ENCODE assay signal across 29 cellular contexts in genomic region chr3:169347597-169347996, GRCh38.
"Had no signal": no experiment of that assay in that cellular context is flagged by ENCODE, and none has a peak within 500 bp of the region (broad histone marks: within the 10 kb centered on the region; RNA-seq: fewer than 3 reads in every experiment).

No MANE protein-coding gene starts in this region.

- H3K4me1 Mint-ChIP-seq: immature natural killer cell; stimulated activated effector memory CD8-positive, alpha-beta T cell treated with anti-CD3 and anti-CD28 coated beads, Interleukin-12 subunit alpha, Interleukin-12 subunit beta, amount 100 ng/mL, for 72 hours had no signal

- ATAC-seq: gastroesophageal sphincter; heart right ventricle; left ventricle myocardium superior; lower lobe of right lung; natural killer cell treated with Interleukin-12 subunit alpha and Interleukin-12 subunit beta and Interleukin-15 and Interleukin-18, amount 100 ng/mL, for 72 hours; psoas muscle; right cardiac atrium; stimulated activated effector memory CD8-positive, alpha-beta T cell treated with anti-CD3 and anti-CD28 coated beads, Interleukin-12 subunit alpha, Interleukin-12 subunit beta, amount 100 ng/mL, for 72 hours had no signal

- H3K4me2 ChIP-seq: neural progenitor cell had no signal

- H3K36me3 Mint-ChIP-seq: immature natural killer cell; natural killer cell treated with Interleukin-12 subunit alpha and Interleukin-12 subunit beta and Interleukin-15 and Interleukin-18, amount 100 ng/mL, for 72 hours; neural progenitor cell; stimulated activated effector memory CD8-positive, alpha-beta T cell treated with anti-CD3 and anti-CD28 coated beads, Interleukin-12 subunit alpha, Interleukin-12 subunit beta, amount 100 ng/mL, for 72 hours had no signal

- DNase-seq: dermis blood vessel endothelial cell; effector memory CD4-positive, alpha-beta T cell; erythroblast; esophagus squamous epithelium; foreskin fibroblast; glutamatergic neuron; heart right ventricle; hippocampal formation; immature natural killer cell; islet precursor cell; left ventricle myocardium superior; lower lobe of right lung; psoas muscle; right cardiac atrium; sigmoid colon; stimulated activated CD4-positive, alpha-beta T cell treated with anti-CD3 and anti-CD28 coated beads, Interleukin-2, amount 100 ng/mL, for 24 hours; stimulated activated CD4-positive, alpha-beta T cell treated with anti-CD3 and anti-CD28 coated beads, Interleukin-4, amount 100 ng/mL, for 24 hours; stimulated activated naive CD4-positive, alpha-beta T cell treated with Interleukin-2 at 50 U/mL for 16 hours; substantia nigra; testis; tibial artery; upper lobe of left lung had no signal

- H3K4me3 Mint-ChIP-seq: immature natural killer cell; natural killer cell treated with Interleukin-12 subunit alpha and Interleukin-12 subunit beta and Interleukin-15 and Interleukin-18, amount 100 ng/mL, for 72 hours; neural progenitor cell; stimulated activated effector memory CD8-positive, alpha-beta T cell treated with anti-CD3 and anti-CD28 coated beads, Interleukin-12 subunit alpha, Interleukin-12 subunit beta, amount 100 ng/mL, for 72 hours had no signal

- H3K27ac Mint-ChIP-seq: immature natural killer cell; natural killer cell treated with Interleukin-12 subunit alpha and Interleukin-12 subunit beta and Interleukin-15 and Interleukin-18, amount 100 ng/mL, for 72 hours; neural progenitor cell; stimulated activated effector memory CD8-positive, alpha-beta T cell treated with anti-CD3 and anti-CD28 coated beads, Interleukin-12 subunit alpha, Interleukin-12 subunit beta, amount 100 ng/mL, for 72 hours had no signal

- FAIRE-seq: endometrium, urothelium cell line had no signal

- H3K4me1 ChIP-seq: psoas muscle, sigmoid colon, testis, tibial artery had no signal

- H2AFZ ChIP-seq: neural progenitor cell had no signal

- H3K27ac ChIP-seq: coronary artery, gastroesophageal sphincter, heart right ventricle, lower lobe of right lung, neural progenitor cell, psoas muscle, sigmoid colon, testis, tibial artery, upper lobe of left lung had no signal

- H3K9ac ChIP-seq: neural progenitor cell had no signal

- H3K27me3 ChIP-seq: esophagus squamous epithelium, gastroesophageal sphincter, heart right ventricle, neural progenitor cell, sigmoid colon, testis, tibial artery, upper lobe of left lung had no signal

- H3K9me3 ChIP-seq: esophagus squamous epithelium, gastroesophageal sphincter, heart right ventricle, lower lobe of right lung, psoas muscle, sigmoid colon, testis, tibial artery, upper lobe of left lung had no signal

- H3K36me3 ChIP-seq: esophagus squamous epithelium, gastroesophageal sphincter, heart right ventricle, lower lobe of right lung, neural progenitor cell, sigmoid colon, tibial artery, upper lobe of left lung had no signal

- H3K4me3 ChIP-seq: coronary artery, esophagus squamous epithelium, gastroesophageal sphincter, heart right ventricle, lower lobe of right lung, neural progenitor cell, psoas muscle, sigmoid colon, testis, tibial artery, upper lobe of left lung had no signal

- H3K9me3 Mint-ChIP-seq: natural killer cell treated with Interleukin-12 subunit alpha and Interleukin-12 subunit beta and Interleukin-15 and Interleukin-18, amount 100 ng/mL, for 72 hours; stimulated activated effector memory CD8-positive, alpha-beta T cell treated with anti-CD3 and anti-CD28 coated beads, Interleukin-12 subunit alpha, Interleukin-12 subunit beta, amount 100 ng/mL, for 72 hours had no signal
